ENCODE assay signal across 10 cellular contexts in genomic region chr1:88239205-88239604, GRCh38.
A peak's percentile ranks its signal among the peaks of the same experiment; 100 is the strongest.
DNase-seq lines count a peak whose midpoint lies in the region; TF ChIP-seq lines count a peak whose summit lies in the region.
"Had no signal": no experiment of that assay in that cellular context is flagged by ENCODE, and none has a peak within 500 bp of the region (broad histone marks: within the 10 kb centered on the region; RNA-seq: fewer than 3 reads in every experiment).

No MANE protein-coding gene starts in this region.

- H3K79me1 ChIP-seq in neuronal stem cell (ENCODE audit: low read depth, low read length): no peaks in the 10 kb centered on the region

- 62 to 75% methylated on average over 1 of the region's 1 CpG for WGBS in lower leg skin, 2 donors
- no CpG with 5 or more reads among the region's 1 CpG for WGBS in neuronal stem cell (ENCODE audit: extremely low coverage in 2 of 2, insufficient read length in 2 of 2, insufficient replicate concordance in 1 of 2), 2 donors

- intact Hi-C loops in lower leg skin (cut with DNase I; ENCODE audit: low total_unique reads): no loop called here

- no peaks in the 10 kb centered on the region for H3K36me3 Mint-ChIP-seq in chondrocyte (ENCODE audit: low read depth)

- no peak overlapping the region for H3K23ac ChIP-seq in neuronal stem cell (ENCODE audit: low read depth, low read length, poor library complexity)

- no peak overlapping the region for H2AFZ ChIP-seq in neuronal stem cell (ENCODE audit: low read length)
- H2AFZ ChIP-seq: GM23248 had no signal

- no peak overlapping the region for H2AK5ac ChIP-seq in neuronal stem cell (ENCODE audit: low read depth, low read length)

- no peak overlapping the region for H3K9ac ChIP-seq in neuronal stem cell (ENCODE audit: low read depth, low read length, poor library complexity)
- H3K9ac ChIP-seq: GM23248 had no signal

- H3K36me3 ChIP-seq in neuronal stem cell (replicated peaks in 1 of 2; ENCODE audit: control insufficient read depth in 2 of 2, insufficient read depth in 2 of 2, low read length in 2 of 2): no peaks in the 10 kb centered on the region

- TF ChIP-seq CTCF in LNCAP (IDR thresholded peaks at IDR 0.05) (peak; percentile 41; the same call in 1 of the 2 replicates), chondrocyte (IDR thresholded peaks at IDR 0.05) (peak; percentile 36), lower leg skin (IDR thresholded peaks at IDR 0.05) (no peak)

- no peaks in the 10 kb centered on the region for H3K27me3 ChIP-seq in neuronal stem cell (ENCODE audit: control insufficient read depth in 3 of 3, insufficient read depth in 3 of 3, low read depth in 1 of 3, low read length in 3 of 3)

- H3K27ac ChIP-seq in neuronal stem cell (replicated peaks; ENCODE audit: low read length): no peak overlapping the region
- H3K27ac ChIP-seq: GM23248, HL-60 had no signal

- no peak overlapping the region for H2BK12ac ChIP-seq in neuronal stem cell (ENCODE audit: low read length)

- no peak overlapping the region for H2BK120ac ChIP-seq in neuronal stem cell (ENCODE audit: low read depth, low read length)

- H3K18ac ChIP-seq in neuronal stem cell (ENCODE audit: low read length): no peak overlapping the region

- H2BK15ac ChIP-seq in neuronal stem cell (ENCODE audit: low read length): no peak overlapping the region

- H3K4me1 ChIP-seq in neuronal stem cell (ENCODE audit: control insufficient read depth in 2 of 2, insufficient read depth in 1 of 2, low read depth in 1 of 2, low read length in 2 of 2): no peaks in the 10 kb centered on the region

- no peak overlapping the region for H3K27ac Mint-ChIP-seq in chondrocyte (ENCODE audit: unreplicated experiment)

- DNase-seq in NCI-H526 treated with DMSO at 0.1 percent for 48 hours (lab: John Stamatoyannopoulos, UW) (peak; percentile 77), chondrocyte (ENCODE audit: low spot score) (no peak), lower leg skin (ENCODE audit: low spot score in 2 of 2) (no peak), neuronal stem cell (ENCODE audit: low spot score) (no peak), A172 (ENCODE audit: low spot score) (no peak)
- DNase-seq: DMS53, GM23248, IMR-90 had no signal

- H3K14ac ChIP-seq in neuronal stem cell (ENCODE audit: low read length): no peak overlapping the region

- H4K91ac ChIP-seq in neuronal stem cell (ENCODE audit: low read depth, low read length, poor library complexity): no peak overlapping the region

- H3K4ac ChIP-seq in neuronal stem cell (ENCODE audit: low read length): no peak overlapping the region

- no peak overlapping the region for H4K8ac ChIP-seq in neuronal stem cell (ENCODE audit: low read depth, low read length)

- H3K9me3 ChIP-seq in neuronal stem cell (replicated peaks in 1 of 2; ENCODE audit: control insufficient read depth in 2 of 2, insufficient read depth in 1 of 2, low read depth in 1 of 2, low read length in 2 of 2): no peaks in the 10 kb centered on the region

- H2BK5ac ChIP-seq in neuronal stem cell (ENCODE audit: low read length): no peak overlapping the region

- H3K9me3 Mint-ChIP-seq in chondrocyte (ENCODE audit: low read depth): peaks cover 23% of the 10 kb centered on the region

- no peaks in the 10 kb centered on the region for H3K27me3 Mint-ChIP-seq in chondrocyte (ENCODE audit: low read depth)

- H3K4me1 Mint-ChIP-seq in chondrocyte (ENCODE audit: low read depth): peaks cover 5% of the 10 kb centered on the region

- H3K4me3 Mint-ChIP-seq in chondrocyte (ENCODE audit: unreplicated experiment): no peak overlapping the region

- no peak for TF ChIP-seq POLR2A in lower leg skin (IDR thresholded peaks at IDR 0.05)

- no peak overlapping the region for H3K4me2 ChIP-seq in neuronal stem cell (ENCODE audit: insufficient read depth, low read length, poor library complexity, severe bottlenecking)

- no peak overlapping the region for H3K4me3 ChIP-seq in lower leg skin (ENCODE audit: low read depth, poor library complexity, severe bottlenecking)
- no peak overlapping the region for H3K4me3 ChIP-seq in neuronal stem cell (ENCODE audit: low read length in 2 of 2)
- H3K4me3 ChIP-seq: GM23248 had no signal

Comparison
In these comparisons a context has a peak if more than half of its experiments do, and no peak if none do; other contexts are left out.
1. CTCF ChIP-seq: peak in LNCAP (single experiment) and chondrocyte (single experiment); none in lower leg skin (0 of 3).